Comparison of ENCODE assay signal across 16 cellular contexts in genomic region chr16:50338371-50339231, GRCh38. TPM values are rescaled to one million over a fixed set of nuclear protein-coding genes. Genes with fewer than 3 reads are reported as not detected.
DNase-seq lines count a peak whose midpoint lies in the region; ATAC-seq and TF ChIP-seq lines count a peak whose summit lies in the region.
"Had no signal": no experiment of that assay in that cellular context is flagged by ENCODE, and none has a peak within 500 bp of the region (broad histone marks: within the 10 kb centered on the region; RNA-seq: fewer than 3 reads in every experiment).

No MANE protein-coding gene starts in this region.

- H3K4me1 ChIP-seq in HCT116 (ENCODE audit: control insufficient read depth in 1 of 2, insufficient read depth in 2 of 2, low read length in 2 of 2) (peaks cover 0 to 19% of the 10 kb centered on the region in 2 experiments; a peak in 3 of 4 replicates), hepatocyte (ENCODE audit: insufficient read depth) (peaks cover 6% of the 10 kb centered on the region)
- H3K4me1 ChIP-seq: body of pancreas, pancreas had no signal

- no peaks in the 10 kb centered on the region for H3K9me2 ChIP-seq in HCT116 (ENCODE audit: insufficient read depth)
- H3K9me2 ChIP-seq in hepatocyte (replicated peaks; ENCODE audit: insufficient read depth), result no peaks in the 10 kb centered on the region

- TF ChIP-seq CTCF in AG10803 (conservative IDR thresholded peaks at IDR 0.05; ENCODE audit: low read length), result no peak
- no peak for TF ChIP-seq CTCF in HCT116 (IDR thresholded peaks at IDR 0.05 in 2 of 3, conservative IDR thresholded peaks at IDR 0.05 in 1 of 3; ENCODE audit: borderline replicate concordance in 1 of 3, insufficient read depth in 1 of 3, low read depth in 2 of 3, low read length in 2 of 3)
- no peak for TF ChIP-seq CTCF in hepatocyte (IDR thresholded peaks at IDR 0.05; ENCODE audit: poor library complexity)

- RAD21 ChIA-PET in HCT116 (lab: Charles Lee; ENCODE audit: low non-redundant PET in 1 of 2, low total read pairs in 2 of 2, uncharacterized antibody in 2 of 2, unreplicated experiment in 2 of 2), result interaction anchor here in 1 of 2 experiments (0.5 kb wide), 1 partner anchor 234 kb away, joined by 3 read pairs; no protein-coding TSS in a partner anchor

- H3K4me3 ChIP-seq in AG10803 (ENCODE audit: low read length), result no peak overlapping the region
- H3K4me3 ChIP-seq in HCT116 (replicated peaks in 1 of 2; ENCODE audit: low read depth in 1 of 2, low read length in 2 of 2), result no peak overlapping the region
- no peak overlapping the region for H3K4me3 ChIP-seq in hepatocyte
- H3K4me3 ChIP-seq: body of pancreas, pancreas had no signal

- H3K9ac ChIP-seq in HCT116 (ENCODE audit: low read length), result no peak overlapping the region

- POLR2A ChIA-PET in HCT116 (lab: Charles Lee), result no interaction called here

- 77% methylated on average over 8 of the region's 8 CpGs for WGBS in hepatocyte (ENCODE audit: low lambda C conversion rate, missing lambda C conversion rate)

- H3K36me3 Mint-ChIP-seq in activated T-helper 2 cell treated with anti-CD3 and anti-CD28 coated beads, Interferon-gamma antibody, Interleukin-2, Interleukin-4, amounts not matched to agents 10 μg/mL and 5 μg/mL and 100 μg/mL, durations not matched to agents 14 hours and 24 hours and 36 hours (ENCODE audit: low read depth), result peaks cover 65% of the 10 kb centered on the region

- no peak for TF ChIP-seq POLR2A in HCT116 (IDR thresholded peaks at IDR 0.05; ENCODE audit: borderline replicate concordance, extremely low read depth, insufficient read depth, insufficient read length)

- H3K27ac ChIP-seq in HCT116 (ENCODE audit: low read depth, low read length), result no peak overlapping the region
- H3K27ac ChIP-seq in hepatocyte, result peak overlapping the region; percentile 10
- H3K27ac ChIP-seq: body of pancreas, pancreas had no signal

- no TSS peak for BruUV-seq in HCT116 (replicated peaks; lab: Mats Ljungman, UMichigan)

- H4K20me1 ChIP-seq in HCT116 (ENCODE audit: insufficient read depth), result no peaks in the 10 kb centered on the region
- no peaks in the 10 kb centered on the region for H4K20me1 ChIP-seq in hepatocyte (ENCODE audit: insufficient read depth, poor library complexity, severe bottlenecking)

- H3K9me3 Mint-ChIP-seq in activated T-helper 2 cell treated with anti-CD3 and anti-CD28 coated beads, Interferon-gamma antibody, Interleukin-2, Interleukin-4, amounts not matched to agents 10 μg/mL and 5 μg/mL and 100 μg/mL, durations not matched to agents 14 hours and 24 hours and 36 hours, result no peaks in the 10 kb centered on the region

- intact Hi-C loops in HCT116 (cut with micrococcal nuclease), result no loop called here
- intact Hi-C loops in activated T-helper 2 cell treated with anti-CD3 and anti-CD28 coated beads, Interferon-gamma antibody, Interleukin-2, Interleukin-4, amounts not matched to agents 10 μg/mL and 5 μg/mL and 100 μg/mL, durations not matched to agents 14 hours and 24 hours and 36 hours (cut with micrococcal nuclease), result loop anchor here (1.0 to 10.0 kb wide), 9 partner anchors 11 to 469 kb away; partner anchors contain the start of genes BRD7, CNEP1R1 and CYLD

- H2AFZ ChIP-seq in HCT116 (ENCODE audit: low read depth, low read length, poor library complexity, severe bottlenecking) (no peak overlapping the region), hepatocyte (no peak overlapping the region)

- H3K27me3 Mint-ChIP-seq in activated T-helper 2 cell treated with anti-CD3 and anti-CD28 coated beads, Interferon-gamma antibody, Interleukin-2, Interleukin-4, amounts not matched to agents 10 μg/mL and 5 μg/mL and 100 μg/mL, durations not matched to agents 14 hours and 24 hours and 36 hours (ENCODE audit: low read depth), result no peaks in the 10 kb centered on the region

- peaks cover 21 to 31% of the 10 kb centered on the region in 2 experiments; a peak in 3 of 4 replicates for H3K36me3 ChIP-seq in HCT116 (ENCODE audit: control insufficient read depth in 1 of 2, insufficient read depth in 2 of 2, low read length in 2 of 2)
- no peaks in the 10 kb centered on the region for H3K36me3 ChIP-seq in hepatocyte (replicated peaks; ENCODE audit: insufficient read depth, low read depth)

- H3K79me2 ChIP-seq in HCT116 (ENCODE audit: insufficient read depth, low read length) (peaks cover 10% of the 10 kb centered on the region; the same call in 1 of the 2 replicates), hepatocyte (no peaks in the 10 kb centered on the region)

- no peaks in the 10 kb centered on the region for H3K27me3 ChIP-seq in HCT116 (ENCODE audit: insufficient read depth, low read length)
- no peaks in the 10 kb centered on the region for H3K27me3 ChIP-seq in hepatocyte
- H3K27me3 ChIP-seq: body of pancreas, pancreas had no signal

- H3K4me1 Mint-ChIP-seq in activated T-helper 2 cell treated with anti-CD3 and anti-CD28 coated beads, Interferon-gamma antibody, Interleukin-2, Interleukin-4, amounts not matched to agents 10 μg/mL and 5 μg/mL and 100 μg/mL, durations not matched to agents 14 hours and 24 hours and 36 hours (ENCODE audit: low read depth), result peaks cover 35% of the 10 kb centered on the region

- ATAC-seq in HCT116, result no peak
- no peak for ATAC-seq in GM21576 (IDR thresholded peaks at IDR 0.05; ENCODE audit: unreplicated experiment)
- ATAC-seq: body of pancreas had no signal

- no peak for TF ChIP-seq RAD21 in HCT116 (IDR thresholded peaks at IDR 0.05; ENCODE audit: low read depth)

- H3K9me3 ChIP-seq in HCT116 (ENCODE audit: control insufficient read depth in 1 of 2, insufficient read depth in 1 of 2, low read depth in 1 of 2, low read length in 2 of 2) (no peaks in the 10 kb centered on the region), hepatocyte (ENCODE audit: low read depth) (no peaks in the 10 kb centered on the region)
- H3K9me3 ChIP-seq: body of pancreas, pancreas had no signal

- H3K4me2 ChIP-seq in HCT116 (ENCODE audit: low read length), result peak overlapping the region; percentile 25; the same call in 1 of the 2 replicates
- H3K4me2 ChIP-seq in hepatocyte, result no peak overlapping the region

- CTCF ChIA-PET in HCT116 (lab: Charles Lee), result no interaction called here

- H3K27ac Mint-ChIP-seq in activated T-helper 2 cell treated with anti-CD3 and anti-CD28 coated beads, Interferon-gamma antibody, Interleukin-2, Interleukin-4, amounts not matched to agents 10 μg/mL and 5 μg/mL and 100 μg/mL, durations not matched to agents 14 hours and 24 hours and 36 hours, result peak overlapping the region; percentile 78

- peak overlapping the region; percentile 41 for H3K4me3 Mint-ChIP-seq in activated T-helper 2 cell treated with anti-CD3 and anti-CD28 coated beads, Interferon-gamma antibody, Interleukin-2, Interleukin-4, amounts not matched to agents 10 μg/mL and 5 μg/mL and 100 μg/mL, durations not matched to agents 14 hours and 24 hours and 36 hours (ENCODE audit: low read depth)

- DNase-seq in AG10803 (ENCODE audit: low read depth) (peak; percentile 45), HCT116 (ENCODE audit: low read depth, low spot score) (no peak), hepatocyte (ENCODE audit: low spot score) (no peak), SW 1271 (lab: John Stamatoyannopoulos, UW) (no peak), Ammon's horn (ENCODE audit: low spot score) (no peak), NCI-H510A (lab: John Stamatoyannopoulos, UW) (no peak)
- DNase-seq in activated T-helper 2 cell treated with anti-CD3 and anti-CD28 coated beads, Interferon-gamma antibody, Interleukin-2, Interleukin-4, amounts not matched to agents 10 μg/mL and 5 μg/mL and 100 μg/mL, durations not matched to agents 14 hours and 24 hours and 36 hours (ENCODE audit: low spot score), result no peak
- DNase-seq: body of pancreas; effector CD8-positive, alpha-beta T cell; KBM-7; mammary epithelial cell; NCI-H1694; NCI-H82; pancreas; stimulated activated CD4-positive, alpha-beta T cell treated with anti-CD3 and anti-CD28 coated beads, Interleukin-1b, Interleukin-23, amount 100 ng/mL, for 48 hours had no signal

TF ChIP-seq in HCT116, 20 proteins besides CTCF, POLR2A, EP300 and RAD21 (continues in another document):
- TF ChIP-seq SRF (IDR thresholded peaks at IDR 0.05; ENCODE audit: low read depth) (no peak), JUND (IDR thresholded peaks at IDR 0.05) (no peak), YY1 (IDR thresholded peaks at IDR 0.05; ENCODE audit: extremely low read depth, insufficient replicate concordance, low read depth, low read length) (no peak), TCF7L2 (IDR thresholded peaks at IDR 0.05; ENCODE audit: borderline replicate concordance, extremely low read depth, insufficient read depth, insufficient read length) (no peak), ZBTB33 (IDR thresholded peaks at IDR 0.05; ENCODE audit: extremely low read depth, insufficient replicate concordance, low read length) (no peak), EZH2 (IDR thresholded peaks at IDR 0.05) (no peak), EGR1 (IDR thresholded peaks at IDR 0.05; ENCODE audit: low read depth) (no peak)

RNA-seq across cellular contexts. Expression of gene BRD7, which starts 30.2 kb away (rescaled TPM):
- total RNA-seq in HCT116 (2021; ENCODE audit: unreplicated experiment) (85.4 TPM), hepatocyte (51.3 and 53.7 TPM in 2 replicates)
- 41.8 and 56.2 TPM in 2 replicates for polyA plus RNA-seq in HCT116 (2012)
- 76.0 and 79.5 TPM in 2 replicates for total RNA-seq in activated T-helper 2 cell treated with anti-CD3 and anti-CD28 coated beads, Interferon-gamma antibody, Interleukin-2, Interleukin-4, amounts not matched to agents 10 μg/mL and 5 μg/mL and 100 μg/mL, durations not matched to agents 14 hours and 24 hours and 36 hours
- polyA plus RNA-seq in hepatocyte, result 51.2 and 58.4 TPM in 2 replicates
